In genomic region chr11:116224154-116224888, GRCh38 we compare ENCODE assay signal across 8 cellular contexts.
A peak's percentile ranks its signal among the peaks of the same experiment; 100 is the strongest.
DNase-seq lines count a peak whose midpoint lies in the region; ATAC-seq and TF ChIP-seq lines count a peak whose summit lies in the region.

No MANE protein-coding gene starts in this region.

- TF ChIP-seq CTCF in GM10266 (IDR thresholded peaks at IDR 0.05; ENCODE audit: control insufficient read depth, insufficient read depth, low read depth, missing control alignments), result peak; percentile 77
- TF ChIP-seq CTCF in WERI-Rb-1 (IDR thresholded peaks at IDR 0.05; ENCODE audit: low read depth, low read length), result peak; percentile 57
- TF ChIP-seq CTCF in epithelial cell of proximal tubule (conservative IDR thresholded peaks at IDR 0.05; ENCODE audit: low read depth, low read length), result peak; percentile 83
- TF ChIP-seq CTCF in upper lobe of left lung (IDR thresholded peaks at IDR 0.05), result peak; percentile 13 to 56 (median 34)

- H3K27me3 ChIP-seq in WERI-Rb-1 (ENCODE audit: insufficient read depth, low read depth, severe bottlenecking) (no peaks in the 10 kb centered on the region), upper lobe of left lung (no peaks in the 10 kb centered on the region)
- H3K27me3 ChIP-seq in naive thymus-derived CD4-positive, alpha-beta T cell (ENCODE audit: control insufficient read depth in 2 of 2, insufficient read depth in 2 of 2, low read length in 2 of 2), result no peaks in the 10 kb centered on the region

- peak; percentile 48 for ATAC-seq in naive thymus-derived CD4-positive, alpha-beta T cell
- ATAC-seq in upper lobe of left lung (ENCODE audit: low FRiP score in 2 of 2), result peak in 1 of 2 donors; percentile 71

- H3K27ac Mint-ChIP-seq in naive thymus-derived CD4-positive, alpha-beta T cell, result no peak overlapping the region

- H3K9me3 ChIP-seq in WERI-Rb-1 (ENCODE audit: severe bottlenecking) (peaks cover 4% of the 10 kb centered on the region), upper lobe of left lung (no peaks in the 10 kb centered on the region)
- no peaks in the 10 kb centered on the region for H3K9me3 ChIP-seq in naive thymus-derived CD4-positive, alpha-beta T cell (ENCODE audit: control insufficient read depth in 2 of 3, low read length in 3 of 3)

- TF ChIP-seq POLR2A in upper lobe of left lung (IDR thresholded peaks at IDR 0.05), result no peak

- H3K27ac ChIP-seq in WERI-Rb-1, result no peak overlapping the region
- H3K27ac ChIP-seq in naive thymus-derived CD4-positive, alpha-beta T cell (ENCODE audit: low read depth, low read length), result no peak overlapping the region
- H3K27ac ChIP-seq in upper lobe of left lung, result no peak overlapping the region

- intact Hi-C loops in naive thymus-derived CD4-positive, alpha-beta T cell (cut with micrococcal nuclease), result loop anchor here (2.0 to 10.0 kb wide), 3 partner anchors 887 to 1880 kb away; no protein-coding TSS in a partner anchor

- peaks cover 0 to 2% (median 0%) of the 10 kb centered on the region in 11 donors for H3K9me3 Mint-ChIP-seq in naive thymus-derived CD4-positive, alpha-beta T cell

- WGBS in upper lobe of left lung, 2 donors, result 52 to 56% methylated on average over 9 to 10 of the region's 10 CpGs

- no peaks in the 10 kb centered on the region for H3K4me1 Mint-ChIP-seq in naive thymus-derived CD4-positive, alpha-beta T cell

- no peaks in the 10 kb centered on the region for H3K4me1 ChIP-seq in naive thymus-derived CD4-positive, alpha-beta T cell (ENCODE audit: control insufficient read depth in 2 of 2, insufficient read depth in 2 of 2, low read length in 2 of 2)
- peaks cover 0 to 6% (median 3%) of the 10 kb centered on the region in 4 donors for H3K4me1 ChIP-seq in upper lobe of left lung

- POLR2A ChIA-PET in naive thymus-derived CD4-positive, alpha-beta T cell (lab: Charles Lee), result no interaction called here

- DNase-seq in A172 (ENCODE audit: low spot score) (peak; percentile 3), GM10266 (ENCODE audit: extremely low spot score) (peak; percentile 59), NCI-H128 (lab: John Stamatoyannopoulos, UW; ENCODE audit: unreplicated experiment) (peak; percentile 19), WERI-Rb-1 (peak; percentile 69), epithelial cell of proximal tubule (ENCODE audit: low read depth) (no peak), upper lobe of left lung (peak in 1 of 2 donors; percentile 34), NCI-H1048 (lab: John Stamatoyannopoulos, UW) (no peak)
- peak in 3 of 9 donors; percentile 9 to 34 (median 10) for DNase-seq in naive thymus-derived CD4-positive, alpha-beta T cell

- CTCF ChIA-PET in naive thymus-derived CD4-positive, alpha-beta T cell (lab: Charles Lee), result no interaction called here

- peaks cover 0 to 34% (median 23%) of the 10 kb centered on the region in 5 donors for H3K27me3 Mint-ChIP-seq in naive thymus-derived CD4-positive, alpha-beta T cell

- H3K4me3 ChIP-seq in WERI-Rb-1 (ENCODE audit: low read depth, low read length) (no peak overlapping the region), epithelial cell of proximal tubule (ENCODE audit: low read depth, low read length) (no peak overlapping the region), upper lobe of left lung (no peak overlapping the region)
- no peak overlapping the region for H3K4me3 ChIP-seq in naive thymus-derived CD4-positive, alpha-beta T cell (ENCODE audit: low read length)

- no peak overlapping the region for H3K4me3 Mint-ChIP-seq in naive thymus-derived CD4-positive, alpha-beta T cell

- TF ChIP-seq EP300 in upper lobe of left lung (IDR thresholded peaks at IDR 0.05), result no peak

- H3K36me3 ChIP-seq in WERI-Rb-1, result no peaks in the 10 kb centered on the region
- no peaks in the 10 kb centered on the region for H3K36me3 ChIP-seq in naive thymus-derived CD4-positive, alpha-beta T cell (ENCODE audit: control insufficient read depth in 2 of 3, insufficient read depth in 3 of 3, low read length in 3 of 3)
- no peaks in the 10 kb centered on the region for H3K36me3 ChIP-seq in upper lobe of left lung

- H3K36me3 Mint-ChIP-seq in naive thymus-derived CD4-positive, alpha-beta T cell, result no peaks in the 10 kb centered on the region

Comparison
In these comparisons a context has a peak if more than half of its experiments do, and no peak if none do; other contexts are left out.
1. DNase-seq: peak in A172 (single experiment), GM10266 (single experiment), NCI-H128 (single experiment) and WERI-Rb-1 (single experiment); none in epithelial cell of proximal tubule (single experiment) and NCI-H1048 (single experiment).
2. Peak in every context shown above with its lines, with median percentiles within 50 percentile points of each other: CTCF ChIP-seq.